Comparison of ENCODE assay signal across 1 cellular context in genomic region chr9:96320749-96321280, GRCh38.
TF ChIP-seq lines count a peak whose summit lies in the region.

No MANE protein-coding gene starts in this region.

TF ChIP-seq in HCT116, 20 proteins besides CTCF, POLR2A, EP300 and RAD21:
- TF ChIP-seq SIN3A (IDR thresholded peaks at IDR 0.05; ENCODE audit: low read depth) = no peak
- no peak for TF ChIP-seq SP1 (IDR thresholded peaks at IDR 0.05; ENCODE audit: low read depth)
